10 cellular contexts compared by ENCODE assay signal in the genomic region with DNA sequence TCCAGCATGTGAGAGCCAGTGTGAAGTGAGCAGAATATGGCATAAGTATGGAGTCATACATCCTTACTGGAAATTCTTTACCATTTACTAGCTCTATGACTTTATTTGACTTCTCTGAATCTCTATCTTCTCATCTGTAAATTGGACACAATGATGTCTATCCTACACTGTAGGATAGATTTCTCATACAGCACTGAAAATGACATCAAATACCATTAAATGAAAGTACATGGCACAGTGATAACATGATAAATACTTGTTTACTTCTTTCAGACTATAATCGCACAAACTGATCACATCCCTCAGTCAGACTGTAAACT. TPM values are rescaled to one million over a fixed set of nuclear protein-coding genes. Genes with fewer than 3 reads are reported as not detected.
DNase-seq lines count a peak whose midpoint lies in the region; ATAC-seq, FAIRE-seq and TF ChIP-seq lines count a peak whose summit lies in the region.
"Had no signal": no experiment of that assay in that cellular context is flagged by ENCODE, and none has a peak within 500 bp of the region (broad histone marks: within the 10 kb centered on the region; RNA-seq: fewer than 3 reads in every experiment).

No MANE protein-coding gene starts in this region.

- H3K18ac ChIP-seq in IMR-90 (ENCODE audit: low read depth, low read length), result peak overlapping the region; percentile 92

- H3K36me3 ChIP-seq in IMR-90 (ENCODE audit: control insufficient read depth, insufficient read depth, low read length), result no peaks in the 10 kb centered on the region
- H3K36me3 ChIP-seq in neural progenitor cell, result no peaks in the 10 kb centered on the region
- H3K36me3 ChIP-seq: neutrophil had no signal

- peak overlapping the region; percentile 59 for H3K4me3 Mint-ChIP-seq in neural progenitor cell

- peak overlapping the region; percentile 100 for H2AK5ac ChIP-seq in IMR-90 (ENCODE audit: low read depth, low read length)

- H3K27me3 Mint-ChIP-seq in neural progenitor cell (ENCODE audit: insufficient read depth, low read depth), result peaks cover 2% of the 10 kb centered on the region

- TF ChIP-seq POLR2A in A549 (IDR thresholded peaks at IDR 0.05; ENCODE audit: low read length) (no peak), IMR-90 (IDR thresholded peaks at IDR 0.05; ENCODE audit: low read depth, low read length) (no peak)

- peak overlapping the region; percentile 97 for H3K14ac ChIP-seq in IMR-90 (replicated peaks; ENCODE audit: low read depth, low read length)

- no peak for FAIRE-seq in A549 (lab: Jason Lieb, UNC)

- peaks cover 52% of the 10 kb centered on the region for H3K4me1 Mint-ChIP-seq in neural progenitor cell

- intact Hi-C loops in IMR-90 (cut with micrococcal nuclease) (loop anchor here (1.0 kb wide), 1 partner anchor 72 kb away; no protein-coding TSS in a partner anchor), dorsolateral prefrontal cortex (cut with DNase I) (loop anchor here (2.0 to 10.0 kb wide), 4 partner anchors 224 to 413 kb away; partner anchors contain the start of genes CAPZA1 (in 1 of the 2) and ST7L (in 1 of the 2))

- H3K56ac ChIP-seq in IMR-90 (ENCODE audit: extremely low read depth, insufficient read depth, low read length), result peak overlapping the region; percentile 96

- no peak for TF ChIP-seq EP300 in A549 (IDR thresholded peaks at IDR 0.05)

- POLR2A ChIA-PET in A549 (lab: Yijun Ruan, JAX), result interaction anchor here (0.6 to 1.7 kb wide), 11 partner anchors 15 to 320 kb away, joined by 3 to 12 read pairs (median 4); partner anchors contain the start of genes MOV10, PPM1J, RHOC and ST7L
- POLR2A ChIA-PET in IMR-90 (lab: Charles Lee; ENCODE audit: unreplicated experiment), result interaction anchor here (0.5 to 1.4 kb wide), 11 partner anchors 16 to 636 kb away, joined by 3 to 13 read pairs (median 4); partner anchors contain the start of gene SLC16A1

- H4K91ac ChIP-seq in IMR-90 (ENCODE audit: insufficient read depth, low read depth, low read length), result peak overlapping the region; percentile 97

- peak overlapping the region; percentile 63 to 94 for H4K8ac ChIP-seq in IMR-90 (ENCODE audit: low read depth in 2 of 2, low read length in 2 of 2)

- H3K9me3 ChIP-seq in A549, result no peaks in the 10 kb centered on the region
- no peaks in the 10 kb centered on the region for H3K9me3 ChIP-seq in IMR-90 (ENCODE audit: control insufficient read depth, insufficient read depth, low read length)
- no peaks in the 10 kb centered on the region for H3K9me3 ChIP-seq in neural progenitor cell (ENCODE audit: low read depth)
- H3K9me3 ChIP-seq: neutrophil had no signal

- H3K4me3 ChIP-seq in A549 (peak overlapping the region; percentile 28; the same call in 1 of the 3 replicates), IMR-90 (ENCODE audit: insufficient read depth, low read depth, low read length) (peak overlapping the region; percentile 36; the same call in 1 of the 2 replicates), dorsolateral prefrontal cortex (peak overlapping the region in 30 of 59 donors; percentile 2 to 100 (median 29)), neural progenitor cell (no peak overlapping the region)

- H3K79me2 ChIP-seq in neural progenitor cell (ENCODE audit: low read depth), result peaks cover 36% of the 10 kb centered on the region

- H3K27ac ChIP-seq in A549 (peak overlapping the region; percentile 88 to 96), IMR-90 (ENCODE audit: insufficient read depth, low read length) (peak overlapping the region; percentile 99), dorsolateral prefrontal cortex (peak overlapping the region in 58 of 59 donors; percentile 35 to 98 (median 88)), neural progenitor cell (no peak overlapping the region)
- H3K27ac ChIP-seq: neutrophil had no signal

- no peak for TF ChIP-seq RAD21 in A549 (conservative IDR thresholded peaks at IDR 0.05 in 1 of 2, IDR thresholded peaks at IDR 0.05 in 1 of 2)
- TF ChIP-seq RAD21 in IMR-90 (IDR thresholded peaks at IDR 0.05; ENCODE audit: low read length), result no peak

- H4K20me1 ChIP-seq in IMR-90 (ENCODE audit: insufficient read depth, low read length) (peaks cover 12% of the 10 kb centered on the region; the same call in 1 of the 2 replicates), neural progenitor cell (ENCODE audit: low read depth) (peaks cover 32% of the 10 kb centered on the region)

- H2AFZ ChIP-seq in IMR-90 (replicated peaks; ENCODE audit: low read length, poor library complexity) (peak overlapping the region; percentile 60), neural progenitor cell (replicated peaks) (no peak overlapping the region)

- in situ Hi-C loops in IMR-90 (cut with MboI; ENCODE audit: low sequenced_read_pairs), result loop anchor here (5.0 kb wide), 3 partner anchors 68 to 313 kb away; partner anchors contain the start of genes CAPZA1, RHOC and ST7L

- H3K9ac ChIP-seq in IMR-90 (ENCODE audit: low read depth, low read length), result peak overlapping the region; percentile 70
- no peak overlapping the region for H3K9ac ChIP-seq in neural progenitor cell

- H2AK9ac ChIP-seq in IMR-90 (replicated peaks; ENCODE audit: low read depth, low read length, poor library complexity), result peak overlapping the region; percentile 96

- H3F3A ChIP-seq in neural progenitor cell (ENCODE audit: low read depth), result peaks cover 4% of the 10 kb centered on the region

- no peak for TF ChIP-seq CTCF in A549 (IDR thresholded peaks at IDR 0.05)
- TF ChIP-seq CTCF in IMR-90 (conservative IDR thresholded peaks at IDR 0.05; ENCODE audit: low read depth, low read length), result no peak
- no peak for TF ChIP-seq CTCF in dorsolateral prefrontal cortex (IDR thresholded peaks at IDR 0.05 in 54 of 56, conservative IDR thresholded peaks at IDR 0.05 in 2 of 56; ENCODE audit: low read depth in 1 of 56, partially characterized antibody in 56 of 56)
- TF ChIP-seq CTCF in neural progenitor cell (IDR thresholded peaks at IDR 0.05), result no peak

- peak overlapping the region; percentile 92 for H3K4me2 ChIP-seq in A549
- peak overlapping the region; percentile 86 for H3K4me2 ChIP-seq in IMR-90 (ENCODE audit: low read depth, low read length)
- H3K4me2 ChIP-seq in neural progenitor cell, result no peak overlapping the region

- H3K27me3 ChIP-seq in IMR-90 (ENCODE audit: control insufficient read depth, insufficient read depth, low read length) (no peaks in the 10 kb centered on the region), dorsolateral prefrontal cortex (no peaks in the 10 kb centered on the region), neural progenitor cell (no peaks in the 10 kb centered on the region)

- CTCF ChIA-PET in A549 (lab: Yijun Ruan, JAX) (interaction anchor here (0.6 to 10.1 kb wide), 12 partner anchors 17 to 1430 kb away, joined by 3 to 165 read pairs (median 4); no protein-coding TSS in a partner anchor), IMR-90 (lab: Yijun Ruan, JAX) (interaction anchor here (0.8 to 1.5 kb wide), 6 partner anchors 36 to 219 kb away, joined by 3 to 7 read pairs (median 4); no protein-coding TSS in a partner anchor)

- dilution Hi-C loops in IMR-90 (cut with HindIII; ENCODE audit: low sequenced_read_pairs, unreplicated experiment), result no loop called here

- peak overlapping the region; percentile 10 for H3K27ac Mint-ChIP-seq in neural progenitor cell

- peaks cover 40% of the 10 kb centered on the region for H3K4me1 ChIP-seq in A549
- H3K4me1 ChIP-seq in IMR-90 (ENCODE audit: control insufficient read depth, insufficient read depth, low read length), result peaks cover 11% of the 10 kb centered on the region
- peaks cover 14% of the 10 kb centered on the region for H3K4me1 ChIP-seq in neural progenitor cell

- DNase-seq in A549 (ENCODE audit: low read depth in 1 of 2, low spot score in 1 of 2) (no peak), IMR-90 (no peak), dorsolateral prefrontal cortex (no peak), neural progenitor cell (ENCODE audit: low spot score) (no peak), NCI-H1105 treated with DMSO at 0.1 percent for 48 hours (lab: John Stamatoyannopoulos, UW) (no peak), SKM-1 treated with dmso at 0.1 percent for 144 hours (lab: John Stamatoyannopoulos, UW; ENCODE audit: unreplicated experiment) (no peak), COR-L47 (lab: John Stamatoyannopoulos, UW) (no peak)
- DNase-seq in stimulated activated CD4-positive, alpha-beta T cell treated with anti-CD3 and anti-CD28 coated beads, Interleukin-4, amount 100 ng/mL, for 1 hour, result no peak
- DNase-seq: DMS79 had no signal

- H2BK5ac ChIP-seq in IMR-90 (ENCODE audit: low read depth, low read length, poor library complexity, severe bottlenecking), result peak overlapping the region; percentile 99

- peak overlapping the region; percentile 96 for H2BK120ac ChIP-seq in IMR-90 (ENCODE audit: low read depth, low read length)

- no peak for ATAC-seq in A549
- no peak for ATAC-seq in IMR-90 (ENCODE audit: low read depth)

- H2BK20ac ChIP-seq in IMR-90 (ENCODE audit: low read depth, low read length), result peak overlapping the region; percentile 95

- peaks cover 8% of the 10 kb centered on the region for H3K9me1 ChIP-seq in IMR-90 (ENCODE audit: insufficient read depth, low read length)

- peak overlapping the region; percentile 100 for H2BK15ac ChIP-seq in IMR-90 (ENCODE audit: low read depth, low read length)

- H3K9me3 Mint-ChIP-seq in neural progenitor cell, result no peaks in the 10 kb centered on the region

- peaks cover 15 to 40% of the 10 kb centered on the region in 2 experiments; a peak in 3 of 4 replicates for H3K79me1 ChIP-seq in IMR-90 (ENCODE audit: low read depth in 1 of 2, low read length in 2 of 2)

- peak overlapping the region; percentile 96 for H3K23ac ChIP-seq in IMR-90 (ENCODE audit: low read depth, low read length)

- peaks cover 2% of the 10 kb centered on the region for H3K36me3 Mint-ChIP-seq in neural progenitor cell

- WGBS in A549 (ENCODE audit: missing lambda C conversion rate), result 0% methylated on average over 1 of the region's 1 CpG
- no CpG with 5 or more reads among the region's 1 CpG for WGBS in IMR-90 (ENCODE audit: extremely low coverage in 2 of 2, insufficient read length in 1 of 2), 2 experiments

- H4K5ac ChIP-seq in IMR-90 (ENCODE audit: low read depth, low read length), result peak overlapping the region; percentile 96

- BruUV-seq in IMR-90 (replicated peaks; lab: Mats Ljungman, UMichigan), result no TSS peak

- H3K4ac ChIP-seq in IMR-90 (ENCODE audit: low read depth, low read length), result peak overlapping the region; percentile 99

RNA-seq across cellular contexts. Expression of gene CTTNBP2NL, which starts 1.3 kb away (rescaled TPM):
- 7.3 and 8.7 TPM in 2 replicates for polyA plus RNA-seq in A549 (2011; rRNA removed)
- polyA plus RNA-seq in A549 (2012; cell fraction: cytosol; rRNA removed), result 1.2 and 1.4 TPM in 2 replicates
- polyA plus RNA-seq in A549 (2012; cell fraction: nucleus; rRNA removed), result 0.99 and 1.1 TPM in 2 replicates
- 4.9 to 5.8 TPM (median 5.8 TPM) in 3 replicates for polyA plus RNA-seq in A549 (2017; fragmentation: RNase III; extraction: RNeasy Plus Mini Kit Qiagen cat#74134 plus additional on column Dnase treatment)
- polyA minus RNA-seq in A549 (2011; rRNA and poly(A)+ RNA removed), result 11.3 and 13.8 TPM in 2 replicates
- total RNA-seq in IMR-90 (2012; rRNA removed), result 22.0 and 31.7 TPM in 2 replicates
- 11.0 and 12.4 TPM in 2 replicates for polyA plus RNA-seq in IMR-90 (2012; rRNA removed)
- 2.7 and 4.7 TPM in 2 replicates for polyA plus RNA-seq in IMR-90 (2012; cell fraction: cytosol; rRNA removed)
- polyA plus RNA-seq in IMR-90 (2012; cell fraction: nucleus; rRNA removed; ENCODE audit: low replicate concordance), result 4.7 and 13.2 TPM in 2 replicates
- 10 to 100 TPM; 24.0 to 48.1 (median 32.7) TPM for total RNA-seq in dorsolateral prefrontal cortex
- total RNA-seq in neural progenitor cell (ENCODE audit: low replicate concordance), result 23.2 and 27.2 TPM in 2 replicates
